24 cellular contexts compared by ENCODE assay signal in genomic region chr20:44727039-44727438, GRCh38. TPM values are rescaled to one million over a fixed set of nuclear protein-coding genes. Genes with fewer than 3 reads are reported as not detected.
"Had no signal": no experiment of that assay in that cellular context is flagged by ENCODE, and none has a peak within 500 bp of the region (broad histone marks: within the 10 kb centered on the region; RNA-seq: fewer than 3 reads in every experiment).

No MANE protein-coding gene starts in this region.

- H3K4me3 ChIP-seq: ovary, psoas muscle, skin epidermis, transverse colon had no signal

- H3K9me3 Mint-ChIP-seq: activated naive CD4-positive, alpha-beta T cell treated with anti-CD3 and anti-CD28 coated beads, Interleukin-2, amount 50 U/mL, for 72 hours; activated T-cell treated with anti-CD3 and anti-CD28 coated beads, Interleukin-2, amount 50 U/mL, for 24 hours; activated T-helper 17 cell treated with anti-CD3 and anti-CD28 coated beads, Interleukin-2, amount 50 U/mL, for 72 hours; dendritic cell treated with granulocyte-macrophage colony-stimulating factor and Interleukin-4, amounts not matched to agents 40 ng/mL and 50 ng/mL, for 4 days; natural killer cell; stimulated activated naive CD8-positive, alpha-beta T cell treated with anti-CD3 and anti-CD28 coated beads, Interleukin-15, amount 100 ng/mL, for 72 hours; T-cell had no signal

- H3K27me3 ChIP-seq: brain microvascular endothelial cell, neutrophil, ovary had no signal

- DNase-seq: activated T-cell treated with anti-CD3 and anti-CD28 coated beads, Interleukin-2, amount 50 U/mL, for 24 hours; brain microvascular endothelial cell; caudate nucleus; effector CD4-positive, alpha-beta T cell; hippocampal formation; left ventricle myocardium superior; mammary epithelial cell; midbrain; natural killer cell; psoas muscle; right cardiac atrium; stimulated activated CD4-positive, alpha-beta T cell treated with anti-CD3 and anti-CD28 coated beads, Interleukin-1b, Interleukin-23, amount 100 ng/mL, for 48 hours; stimulated activated naive CD8-positive, alpha-beta T cell treated with anti-CD3 and anti-CD28 coated beads, Interleukin-15, amount 100 ng/mL, for 72 hours; T-cell; T-helper 9 cell; transverse colon had no signal

- H3K36me3 Mint-ChIP-seq: activated naive CD4-positive, alpha-beta T cell treated with anti-CD3 and anti-CD28 coated beads, Interleukin-2, amount 50 U/mL, for 72 hours; natural killer cell; T-cell had no signal

- H3K27me3 Mint-ChIP-seq: activated T-cell treated with anti-CD3 and anti-CD28 coated beads, Interleukin-2, amount 50 U/mL, for 24 hours; activated T-helper 17 cell treated with anti-CD3 and anti-CD28 coated beads, Interleukin-2, amount 50 U/mL, for 72 hours; stimulated activated naive CD8-positive, alpha-beta T cell treated with anti-CD3 and anti-CD28 coated beads, Interleukin-15, amount 100 ng/mL, for 72 hours; T-cell had no signal

- H3K4me1 Mint-ChIP-seq: activated T-helper 17 cell treated with anti-CD3 and anti-CD28 coated beads, Interleukin-2, amount 50 U/mL, for 72 hours; natural killer cell; T-cell had no signal

- H3K36me3 ChIP-seq: brain microvascular endothelial cell, neutrophil, ovary, transverse colon had no signal

- H3K27ac Mint-ChIP-seq: activated naive CD4-positive, alpha-beta T cell treated with anti-CD3 and anti-CD28 coated beads, Interleukin-2, amount 50 U/mL, for 72 hours; activated T-cell treated with anti-CD3 and anti-CD28 coated beads, Interleukin-2, amount 50 U/mL, for 24 hours; activated T-helper 17 cell treated with anti-CD3 and anti-CD28 coated beads, Interleukin-2, amount 50 U/mL, for 72 hours; dendritic cell treated with granulocyte-macrophage colony-stimulating factor and Interleukin-4, amounts not matched to agents 40 ng/mL and 50 ng/mL, for 4 days; natural killer cell; T-cell had no signal

- H3K9me3 ChIP-seq: neutrophil, ovary, psoas muscle, transverse colon had no signal

- H3K4me3 Mint-ChIP-seq: activated T-cell treated with anti-CD3 and anti-CD28 coated beads, Interleukin-2, amount 50 U/mL, for 24 hours; activated T-helper 17 cell treated with anti-CD3 and anti-CD28 coated beads, Interleukin-2, amount 50 U/mL, for 72 hours; dendritic cell treated with granulocyte-macrophage colony-stimulating factor and Interleukin-4, amounts not matched to agents 40 ng/mL and 50 ng/mL, for 4 days; natural killer cell; stimulated activated naive CD8-positive, alpha-beta T cell treated with anti-CD3 and anti-CD28 coated beads, Interleukin-15, amount 100 ng/mL, for 72 hours; T-cell had no signal

- H3K27ac ChIP-seq: brain microvascular endothelial cell, neutrophil, psoas muscle, skin epidermis, transverse colon had no signal

RNA-seq across cellular contexts. Expression of gene CCN5, which starts 11.9 kb away (rescaled TPM):
- total RNA-seq: activated naive CD4-positive, alpha-beta T cell treated with anti-CD3 and anti-CD28 coated beads, Interleukin-2, amount 50 U/mL, for 72 hours; activated T-helper 17 cell treated with anti-CD3 and anti-CD28 coated beads, Interleukin-2, amount 50 U/mL, for 72 hours; endothelial cell of umbilical vein; frontal cortex; natural killer cell had no signal
- polyA plus RNA-seq: mammary epithelial cell had no signal

RNA-seq across cellular contexts. Expression of gene KCNK15, which starts 18.6 kb away (rescaled TPM):
- total RNA-seq: endothelial cell of umbilical vein, frontal cortex, natural killer cell had no signal
